ENCODE assay signal across 1 cellular context in the genomic region with DNA sequence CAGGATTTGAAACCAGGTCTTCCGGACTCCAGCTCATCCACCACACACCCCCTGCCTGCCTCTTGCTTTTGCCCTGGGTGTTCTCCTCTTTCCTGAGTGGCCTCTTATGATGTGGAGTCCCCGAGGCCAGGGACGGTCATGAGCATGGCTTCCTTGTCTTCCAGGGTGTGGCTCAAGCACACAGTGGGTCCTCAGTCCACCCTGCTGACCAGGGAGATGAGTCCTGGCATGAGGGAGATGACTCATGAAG.
TF ChIP-seq lines count a peak whose summit lies in the region.

No MANE protein-coding gene starts in this region.

TF ChIP-seq in HCT116, 20 proteins besides CTCF, POLR2A, EP300 and RAD21 (continued from another document):
- TF ChIP-seq ZNF274 (IDR thresholded peaks at IDR 0.05; ENCODE audit: low read depth, low read length) (no peak), ELF1 (IDR thresholded peaks at IDR 0.05; ENCODE audit: borderline replicate concordance, low read depth) (no peak), CBX3 (IDR thresholded peaks at IDR 0.05; ENCODE audit: low read depth) (no peak), YY1 (IDR thresholded peaks at IDR 0.05; ENCODE audit: extremely low read depth, insufficient replicate concordance, low read depth, low read length) (peak; percentile 17)
